In the genomic region with DNA sequence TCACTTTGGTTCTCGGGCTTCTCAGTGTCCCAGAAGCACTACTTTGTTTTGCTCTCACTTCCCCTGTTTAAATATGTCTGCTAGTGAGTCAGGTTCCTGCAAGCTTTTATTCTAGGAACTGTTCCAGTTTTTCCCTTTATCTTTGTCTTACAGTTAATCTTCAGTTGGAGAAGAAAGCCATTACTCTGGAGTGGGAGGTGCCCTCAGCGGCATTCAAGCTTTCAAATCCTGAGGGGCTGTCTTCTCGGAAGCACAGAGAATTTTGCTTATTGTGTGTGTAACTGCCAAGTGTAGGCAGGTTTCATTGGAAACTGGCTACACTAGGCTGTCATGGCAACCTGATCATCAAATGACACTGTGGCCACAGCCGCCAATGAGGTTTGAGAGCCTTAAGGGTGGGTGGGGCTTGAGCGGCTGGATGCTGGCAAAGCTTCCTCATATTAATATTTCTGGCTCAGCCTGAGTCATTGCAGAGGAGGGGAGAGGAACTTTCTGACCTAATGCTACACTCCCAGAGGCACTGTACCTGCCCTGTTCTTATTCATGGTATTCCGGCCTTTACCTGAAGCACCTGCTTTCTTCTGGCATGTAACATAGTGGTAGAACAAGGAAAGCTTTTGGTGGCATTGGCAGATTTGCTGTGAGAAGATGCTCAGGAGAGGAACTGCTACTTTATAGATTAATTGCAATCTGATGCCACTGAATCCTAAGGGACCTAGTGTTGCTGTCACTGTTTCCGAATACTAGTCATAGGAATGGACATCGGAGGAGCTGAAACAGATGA, we compare ENCODE assay signal across 8 cellular contexts. TPM values are rescaled to one million over a fixed set of nuclear protein-coding genes. Genes with fewer than 3 reads are reported as not detected.
DNase-seq lines count a peak whose midpoint lies in the region; ATAC-seq and TF ChIP-seq lines count a peak whose summit lies in the region.

No MANE protein-coding gene starts in this region.

- H3K4me3 Mint-ChIP-seq in activated CD8-positive, alpha-beta memory T cell treated with anti-CD3 and anti-CD28 coated beads, Interleukin-2, amount 10 ng/mL, durations not matched to agents 7 days and 5 days, result no peak overlapping the region
- no peak overlapping the region for H3K4me3 Mint-ChIP-seq in endodermal cell

- no peaks in the 10 kb centered on the region for H3K36me3 Mint-ChIP-seq in activated CD8-positive, alpha-beta memory T cell treated with anti-CD3 and anti-CD28 coated beads, Interleukin-2, amount 10 ng/mL, durations not matched to agents 7 days and 5 days
- H3K36me3 Mint-ChIP-seq in endodermal cell (ENCODE audit: low read depth), result peaks cover 4% of the 10 kb centered on the region

- H3K4me1 Mint-ChIP-seq in activated CD8-positive, alpha-beta memory T cell treated with anti-CD3 and anti-CD28 coated beads, Interleukin-2, amount 10 ng/mL, durations not matched to agents 7 days and 5 days, result peaks cover 45% of the 10 kb centered on the region
- H3K4me1 Mint-ChIP-seq in endodermal cell, result peaks cover 19% of the 10 kb centered on the region

- H3K27me3 ChIP-seq in BLaER1 (no peaks in the 10 kb centered on the region), endodermal cell (ENCODE audit: control insufficient read depth, insufficient read depth, low read length, poor library complexity, severe bottlenecking) (no peaks in the 10 kb centered on the region)

- DNase-seq in NOMO-1 (lab: John Stamatoyannopoulos, UW; ENCODE audit: unreplicated experiment in 2 of 2), result peak; percentile 95 to 97
- peak; percentile 73 for DNase-seq in activated CD8-positive, alpha-beta memory T cell treated with anti-CD3 and anti-CD28 coated beads, Interleukin-2, amount 10 ng/mL, durations not matched to agents 7 days and 5 days
- DNase-seq in endodermal cell, result peak; percentile 86
- DNase-seq in midbrain (lab: John Stamatoyannopoulos, UW), result peak; percentile 87
- DNase-seq in stimulated activated CD8-positive, alpha-beta memory T cell treated with anti-CD3 and anti-CD28 coated beads, Interleukin-15, amount 100 ng/mL, for 1 hour (ENCODE audit: low read depth), result peak; percentile 33

- ATAC-seq in GM19438 (IDR thresholded peaks at IDR 0.05; ENCODE audit: low read depth, unreplicated experiment), result peak; percentile 85
- peak; percentile 90 for ATAC-seq in HG03565 (IDR thresholded peaks at IDR 0.05; ENCODE audit: unreplicated experiment)
- peak; percentile 89 for ATAC-seq in activated CD8-positive, alpha-beta memory T cell treated with anti-CD3 and anti-CD28 coated beads, Interleukin-2, amount 10 ng/mL, durations not matched to agents 7 days and 5 days

- H3K27ac Mint-ChIP-seq in activated CD8-positive, alpha-beta memory T cell treated with anti-CD3 and anti-CD28 coated beads, Interleukin-2, amount 10 ng/mL, durations not matched to agents 7 days and 5 days, result peak overlapping the region; percentile 51
- peak overlapping the region; percentile 83 for H3K27ac Mint-ChIP-seq in endodermal cell

- peaks cover 95% of the 10 kb centered on the region for H4K20me1 ChIP-seq in BLaER1

- peak overlapping the region; percentile 94 for H3K4me2 ChIP-seq in BLaER1

- no peak for TF ChIP-seq CTCF in endodermal cell (conservative IDR thresholded peaks at IDR 0.05)

- H3K36me3 ChIP-seq in BLaER1, result peaks cover 17% of the 10 kb centered on the region; the same call in 1 of the 2 replicates
- peaks cover 7% of the 10 kb centered on the region for H3K36me3 ChIP-seq in endodermal cell (ENCODE audit: control insufficient read depth, insufficient read depth, low read length)

- H3K27me3 Mint-ChIP-seq in activated CD8-positive, alpha-beta memory T cell treated with anti-CD3 and anti-CD28 coated beads, Interleukin-2, amount 10 ng/mL, durations not matched to agents 7 days and 5 days, result no peaks in the 10 kb centered on the region
- no peaks in the 10 kb centered on the region for H3K27me3 Mint-ChIP-seq in endodermal cell (ENCODE audit: insufficient read depth)

- H3K27ac ChIP-seq in BLaER1, result peak overlapping the region; percentile 74
- peak overlapping the region; percentile 95 for H3K27ac ChIP-seq in endodermal cell (ENCODE audit: low read depth, low read length)

- H3K4me3 ChIP-seq in BLaER1, result peak overlapping the region; percentile 12; the same call in 1 of the 2 replicates
- H3K4me3 ChIP-seq in endodermal cell (ENCODE audit: low read length), result no peak overlapping the region

- CTCF ChIA-PET in activated CD8-positive, alpha-beta memory T cell treated with anti-CD3 and anti-CD28 coated beads, Interleukin-2, amount 10 ng/mL, durations not matched to agents 7 days and 5 days (lab: Charles Lee), result interaction anchor here (2.5 kb wide), 1 partner anchor 23 kb away, joined by 8 read pairs; no protein-coding TSS in a partner anchor

- peaks cover 95% of the 10 kb centered on the region for H3K4me1 ChIP-seq in BLaER1
- H3K4me1 ChIP-seq in endodermal cell (ENCODE audit: control insufficient read depth, insufficient read depth, low read length), result peaks cover 13% of the 10 kb centered on the region

- 84 to 88% methylated on average over 6 to 8 of the region's 8 CpGs for WGBS in endodermal cell (ENCODE audit: insufficient coverage in 1 of 2, insufficient read length in 1 of 2), 2 experiments

- no peaks in the 10 kb centered on the region for H3K9me3 Mint-ChIP-seq in activated CD8-positive, alpha-beta memory T cell treated with anti-CD3 and anti-CD28 coated beads, Interleukin-2, amount 10 ng/mL, durations not matched to agents 7 days and 5 days (ENCODE audit: low read depth)
- H3K9me3 Mint-ChIP-seq in endodermal cell, result no peaks in the 10 kb centered on the region

- H3K9me3 ChIP-seq in BLaER1 (no peaks in the 10 kb centered on the region), endodermal cell (ENCODE audit: control insufficient read depth, low read length) (no peaks in the 10 kb centered on the region)

- H3K9ac ChIP-seq in BLaER1 (peak overlapping the region; percentile 67), endodermal cell (ENCODE audit: extremely low read depth, low read length, poor library complexity, severe bottlenecking) (no peak overlapping the region)

RNA-seq across cellular contexts. Expression of a gene that starts 26.3 kb away (rescaled TPM):
- total RNA-seq in activated CD8-positive, alpha-beta memory T cell treated with anti-CD3 and anti-CD28 coated beads, Interleukin-2, amount 10 ng/mL, durations not matched to agents 7 days and 5 days, result 10 to 100 TPM; 16.5 to 18.1 TPM
- total RNA-seq in endodermal cell, result 10 to 100 TPM; 12.9 to 13.1 TPM
- polyA plus RNA-seq in endodermal cell (2013, experiment 1 of 2), result 12.8 TPM
- 11.1 TPM for polyA plus RNA-seq in endodermal cell (2013, experiment 2 of 2)

RNA-seq across cellular contexts. Expression of a gene that starts 27.2 kb away (rescaled TPM):
- total RNA-seq in activated CD8-positive, alpha-beta memory T cell treated with anti-CD3 and anti-CD28 coated beads, Interleukin-2, amount 10 ng/mL, durations not matched to agents 7 days and 5 days, result 10 to 100 TPM; 13.8 to 16.7 TPM
- 1 to 10 TPM; 6.2 to 6.6 TPM for total RNA-seq in endodermal cell
- polyA plus RNA-seq in endodermal cell (2013, experiment 1 of 2), result 7.9 TPM
- polyA plus RNA-seq in endodermal cell (2013, experiment 2 of 2), result 7.3 TPM

RNA-seq across cellular contexts. Expression of a gene that starts 33.2 kb away (rescaled TPM):
- 10 to 100 TPM; 51.0 to 56.4 TPM for total RNA-seq in activated CD8-positive, alpha-beta memory T cell treated with anti-CD3 and anti-CD28 coated beads, Interleukin-2, amount 10 ng/mL, durations not matched to agents 7 days and 5 days
- total RNA-seq in endodermal cell, result 10 to 100 TPM; 73.5 to 84.5 TPM
- polyA plus RNA-seq in endodermal cell (2013, experiment 1 of 2), result 36.7 TPM
- polyA plus RNA-seq in endodermal cell (2013, experiment 2 of 2), result 33.1 TPM

RNA-seq across cellular contexts. Expression of a gene that starts 54.9 kb away (rescaled TPM):
- not detected for total RNA-seq in activated CD8-positive, alpha-beta memory T cell treated with anti-CD3 and anti-CD28 coated beads, Interleukin-2, amount 10 ng/mL, durations not matched to agents 7 days and 5 days
- total RNA-seq in endodermal cell, result not detected
- polyA plus RNA-seq in endodermal cell (2013, experiment 1 of 2), result not detected
- not detected for polyA plus RNA-seq in endodermal cell (2013, experiment 2 of 2)

Comparison
In these comparisons a context has a peak if more than half of its experiments do, and no peak if none do; other contexts are left out.
1. DNase-seq: peak in every context shown above with its lines; median percentile 96 in NOMO-1; 87 in midbrain; 86 in endodermal cell; 73 in activated CD8-positive, alpha-beta memory T cell treated with anti-CD3 and anti-CD28 coated beads, Interleukin-2, amount 10 ng/mL, durations not matched to agents 7 days and 5 days; 33 in stimulated activated CD8-positive, alpha-beta memory T cell treated with anti-CD3 and anti-CD28 coated beads, Interleukin-15, amount 100 ng/mL, for 1 hour.